13 cellular contexts compared by ENCODE assay signal in genomic region chr2:222892321-222892720, GRCh38. TPM values are rescaled to one million over a fixed set of nuclear protein-coding genes. Genes with fewer than 3 reads are reported as not detected.
A peak's percentile ranks its signal among the peaks of the same experiment; 100 is the strongest.
DNase-seq lines count a peak whose midpoint lies in the region; ATAC-seq and TF ChIP-seq lines count a peak whose summit lies in the region.
"Had no signal": no experiment of that assay in that cellular context is flagged by ENCODE, and none has a peak within 500 bp of the region (broad histone marks: within the 10 kb centered on the region; RNA-seq: fewer than 3 reads in every experiment).

No MANE protein-coding gene starts in this region.

- H3K4me1 Mint-ChIP-seq in HFFc6 (ENCODE audit: low read depth): peaks cover 52% of the 10 kb centered on the region
- peaks cover 48% of the 10 kb centered on the region for H3K4me1 Mint-ChIP-seq in CD4-positive, alpha-beta T cell (ENCODE audit: low read depth)

- intact Hi-C loops in CD4-positive, alpha-beta T cell (cut with DNase I, micrococcal nuclease): no loop called here
- intact Hi-C loops in tibial artery (cut with DNase I; ENCODE audit: low total_unique reads): no loop called here

- peaks cover 2% of the 10 kb centered on the region; the same call in 1 of the 2 replicates for H3K27me3 Mint-ChIP-seq in HFFc6 (ENCODE audit: insufficient read depth)
- H3K27me3 Mint-ChIP-seq in CD4-positive, alpha-beta T cell: no peaks in the 10 kb centered on the region
- H3K27me3 Mint-ChIP-seq: activated CD8-positive, alpha-beta memory T cell treated with anti-CD3 and anti-CD28 coated beads, Interleukin-2, amount 10 ng/mL, durations not matched to agents 7 days and 5 days had no signal

- CTCF ChIA-PET in CD4-positive, alpha-beta T cell (lab: Charles Lee): no interaction called here

- TF ChIP-seq CTCF in HFFc6 (IDR thresholded peaks at IDR 0.05) (no peak), tibial artery (IDR thresholded peaks at IDR 0.05) (no peak)
- no peak for TF ChIP-seq CTCF in CD4-positive, alpha-beta T cell (IDR thresholded peaks at IDR 0.05)

- H3K36me3 Mint-ChIP-seq in HFFc6 (ENCODE audit: low read depth): peaks cover 20% of the 10 kb centered on the region
- H3K36me3 Mint-ChIP-seq in CD4-positive, alpha-beta T cell (ENCODE audit: low read depth): peaks cover 27% of the 10 kb centered on the region

- H3K27ac Mint-ChIP-seq in HFFc6: peak overlapping the region; percentile 65
- no peak overlapping the region for H3K27ac Mint-ChIP-seq in CD4-positive, alpha-beta T cell
- H3K27ac Mint-ChIP-seq: activated CD8-positive, alpha-beta memory T cell treated with anti-CD3 and anti-CD28 coated beads, Interleukin-2, amount 10 ng/mL, durations not matched to agents 7 days and 5 days had no signal

- peak overlapping the region in 1 of 2 donors; percentile 1 for H3K4me3 ChIP-seq in tibial artery

- no peaks in the 10 kb centered on the region for H3K9me3 ChIP-seq in CD4-positive, alpha-beta T cell (ENCODE audit: control insufficient read depth, low read length)
- no peaks in the 10 kb centered on the region for H3K9me3 ChIP-seq in tibial artery

- no peaks in the 10 kb centered on the region for H3K27me3 ChIP-seq in CD4-positive, alpha-beta T cell (ENCODE audit: control insufficient read depth, insufficient read depth, low read length)
- H3K27me3 ChIP-seq in tibial artery: no peaks in the 10 kb centered on the region
- H3K27me3 ChIP-seq: foreskin keratinocyte had no signal

- no peaks in the 10 kb centered on the region for H3K36me3 ChIP-seq in tibial artery

- H3K4me1 ChIP-seq in tibial artery: peaks cover 0 to 47% (median 10%) of the 10 kb centered on the region in 4 donors

- H3K27ac ChIP-seq in CD4-positive, alpha-beta T cell (ENCODE audit: low read depth, low read length): no peak overlapping the region
- peak overlapping the region in 1 of 2 donors; percentile 25 for H3K27ac ChIP-seq in tibial artery
- H3K27ac ChIP-seq: foreskin keratinocyte had no signal

- ATAC-seq in HG02610 (IDR thresholded peaks at IDR 0.05; ENCODE audit: unreplicated experiment): no peak
- ATAC-seq in CD4-positive, alpha-beta T cell (ENCODE audit: poor library complexity): no peak
- ATAC-seq: activated CD8-positive, alpha-beta memory T cell treated with anti-CD3 and anti-CD28 coated beads, Interleukin-2, amount 10 ng/mL, durations not matched to agents 7 days and 5 days; foreskin keratinocyte had no signal

- H3K4me3 Mint-ChIP-seq in HFFc6: peak overlapping the region; percentile 56
- no peak overlapping the region for H3K4me3 Mint-ChIP-seq in CD4-positive, alpha-beta T cell
- H3K4me3 Mint-ChIP-seq: activated CD8-positive, alpha-beta memory T cell treated with anti-CD3 and anti-CD28 coated beads, Interleukin-2, amount 10 ng/mL, durations not matched to agents 7 days and 5 days had no signal

- no peaks in the 10 kb centered on the region for H3K9me3 Mint-ChIP-seq in HFFc6
- H3K9me3 Mint-ChIP-seq in CD4-positive, alpha-beta T cell: no peaks in the 10 kb centered on the region

- no peak for DNase-seq in HFFc6
- DNase-seq in SKM-1 (lab: John Stamatoyannopoulos, UW; ENCODE audit: unreplicated experiment): peak; percentile 11
- peak; percentile 67 for DNase-seq in fibroblast of peridontal ligament (ENCODE audit: extremely low read depth)
- peak; percentile 49 for DNase-seq in pulmonary artery endothelial cell (ENCODE audit: low read depth, low spot score)
- DNase-seq in NCI-H146 treated with DMSO at 0.1 percent for 48 hours (lab: John Stamatoyannopoulos, UW; ENCODE audit: unreplicated experiment): no peak
- no peak for DNase-seq in CD4-positive, alpha-beta T cell
- DNase-seq in tibial artery: no peak
- DNase-seq: activated CD8-positive, alpha-beta memory T cell treated with anti-CD3 and anti-CD28 coated beads, Interleukin-2, amount 10 ng/mL, durations not matched to agents 7 days and 5 days; foreskin keratinocyte; mesendoderm; NCI-H69; T-helper 9 cell had no signal

- POLR2A ChIA-PET in CD4-positive, alpha-beta T cell (lab: Charles Lee): no interaction called here

RNA-seq across cellular contexts. Expression of gene ACSL3, which starts 31.5 kb away (rescaled TPM):
- total RNA-seq in HFFc6 (2021; fragmentation: NEBNext Ultra II Directional; extraction: Animal tissue kit (Norgen Biotek cat#: 25700)): 100 to 1,000 TPM in 1 of 6 experiments, 10 to 100 TPM in 5; 64.5 to 119 (median 87.8) TPM
- 99.3 and 167 TPM in 2 replicates for total RNA-seq in pulmonary artery endothelial cell
- 10 to 100 TPM; 65.5 to 66.6 TPM for total RNA-seq in CD4-positive, alpha-beta T cell

Comparison
In these comparisons a context has a peak if more than half of its experiments do, and no peak if none do; other contexts are left out.
1. DNase-seq: peak in SKM-1 (single experiment), fibroblast of peridontal ligament (single experiment) and pulmonary artery endothelial cell (single experiment); none in HFFc6 (single experiment), NCI-H146 treated with DMSO at 0.1 percent for 48 hours (single experiment), CD4-positive, alpha-beta T cell (0 of 10) and tibial artery (0 of 2).